37 cellular contexts compared by ENCODE assay signal in the genomic region with DNA sequence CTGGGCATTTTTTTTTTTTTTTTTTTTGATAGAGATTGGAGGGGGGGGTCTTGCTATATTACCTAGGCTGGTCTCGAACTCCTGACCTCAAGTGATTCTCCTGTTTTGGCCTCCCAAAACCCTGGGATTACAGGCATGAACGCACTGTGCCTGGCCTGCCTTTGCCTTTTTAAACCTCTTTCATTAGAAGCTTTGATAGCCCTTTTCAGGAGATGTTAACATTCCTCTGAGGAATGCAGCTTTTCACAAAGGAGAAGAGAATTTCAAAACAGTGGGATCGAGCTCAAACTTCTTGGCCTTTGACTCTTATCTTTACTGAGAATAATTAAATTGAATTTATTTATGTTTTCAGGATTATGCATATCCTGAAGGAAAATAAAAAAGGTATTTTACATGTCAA. TPM values are rescaled to one million over a fixed set of nuclear protein-coding genes. Genes with fewer than 3 reads are reported as not detected.
"Had no signal": no experiment of that assay in that cellular context is flagged by ENCODE, and none has a peak within 500 bp of the region (broad histone marks: within the 10 kb centered on the region; RNA-seq: fewer than 3 reads in every experiment).

No MANE protein-coding gene starts in this region.

- H3K4me1 Mint-ChIP-seq: activated CD4-positive, alpha-beta memory T cell treated with anti-CD3 and anti-CD28 coated beads, Interleukin-2, amount 10 ng/mL, durations not matched to agents 7 days and 5 days; activated CD4-positive, alpha-beta T cell treated with anti-CD3 and anti-CD28 coated beads for 36 hours; activated CD4-positive, alpha-beta T cell treated with anti-CD3 and anti-CD28 coated beads, Interleukin-2, amount 10 ng/mL, durations not matched to agents 24 days and 14 days; activated naive CD4-positive, alpha-beta T cell treated with anti-CD3 and anti-CD28 coated beads, Interleukin-2, amount 10 ng/mL, durations not matched to agents 7 days and 5 days; activated naive CD8-positive, alpha-beta T cell treated with anti-CD3 and anti-CD28 coated beads, Interleukin-2, amount 10 ng/mL, durations not matched to agents 7 days and 5 days; brain; T-helper 17 cell had no signal

- H3K27ac Mint-ChIP-seq: activated CD4-positive, alpha-beta memory T cell treated with anti-CD3 and anti-CD28 coated beads, Interleukin-2, amount 10 ng/mL, durations not matched to agents 7 days and 5 days; activated CD4-positive, alpha-beta T cell treated with anti-CD3 and anti-CD28 coated beads for 36 hours; activated CD4-positive, alpha-beta T cell treated with anti-CD3 and anti-CD28 coated beads, Interleukin-2, amount 10 ng/mL, durations not matched to agents 24 days and 14 days; activated naive CD4-positive, alpha-beta T cell treated with anti-CD3 and anti-CD28 coated beads, Interleukin-2, amount 10 ng/mL, durations not matched to agents 7 days and 5 days; activated naive CD4-positive, alpha-beta T cell treated with anti-CD3 and anti-CD28 coated beads, Interleukin-2, amount 50 U/mL, for 72 hours; activated naive CD8-positive, alpha-beta T cell treated with anti-CD3 and anti-CD28 coated beads, Interleukin-2, amount 10 ng/mL, durations not matched to agents 7 days and 5 days; activated T-cell treated with anti-CD3 and anti-CD28 coated beads, Interleukin-2, amount 50 U/mL, for 24 hours; activated T-cell treated with anti-CD3 and anti-CD28 coated beads, Interleukin-2, amount 50 U/mL, for 72 hours; brain; T-helper 17 cell; T-helper 2 cell treated with Interferon-gamma antibody and Interleukin-4, amounts not matched to agents 5 μg/mL and 100 μg/mL, for 36 hours had no signal

- H3K4me1 ChIP-seq: ascending aorta, breast epithelium, colonic mucosa, esophagus squamous epithelium, gastroesophageal sphincter, heart right ventricle had no signal

- H3K27me3 Mint-ChIP-seq: activated CD4-positive, alpha-beta T cell treated with anti-CD3 and anti-CD28 coated beads for 36 hours; activated T-cell treated with anti-CD3 and anti-CD28 coated beads, Interleukin-2, amount 50 U/mL, for 24 hours; brain had no signal

- ATAC-seq: activated CD4-positive, alpha-beta T cell treated with anti-CD3 and anti-CD28 coated beads for 36 hours; activated naive CD4-positive, alpha-beta T cell treated with anti-CD3 and anti-CD28 coated beads, Interleukin-2, amount 50 U/mL, for 72 hours; activated T-cell treated with anti-CD3 and anti-CD28 coated beads, Interleukin-2, amount 50 U/mL, for 72 hours; gastroesophageal sphincter; heart right ventricle; T-helper 17 cell had no signal

- H3K36me3 Mint-ChIP-seq: activated naive CD4-positive, alpha-beta T cell treated with anti-CD3 and anti-CD28 coated beads, Interleukin-2, amount 10 ng/mL, durations not matched to agents 7 days and 5 days; activated naive CD4-positive, alpha-beta T cell treated with anti-CD3 and anti-CD28 coated beads, Interleukin-2, amount 50 U/mL, for 72 hours; activated naive CD8-positive, alpha-beta T cell treated with anti-CD3 and anti-CD28 coated beads, Interleukin-2, amount 10 ng/mL, durations not matched to agents 7 days and 5 days; brain had no signal

- H3K9me3 Mint-ChIP-seq: activated CD4-positive, alpha-beta memory T cell treated with anti-CD3 and anti-CD28 coated beads, Interleukin-2, amount 10 ng/mL, durations not matched to agents 7 days and 5 days; activated CD4-positive, alpha-beta T cell treated with anti-CD3 and anti-CD28 coated beads, Interleukin-2, amount 10 ng/mL, durations not matched to agents 24 days and 14 days; activated naive CD4-positive, alpha-beta T cell treated with anti-CD3 and anti-CD28 coated beads, Interleukin-2, amount 10 ng/mL, durations not matched to agents 7 days and 5 days; activated naive CD4-positive, alpha-beta T cell treated with anti-CD3 and anti-CD28 coated beads, Interleukin-2, amount 50 U/mL, for 72 hours; activated naive CD8-positive, alpha-beta T cell treated with anti-CD3 and anti-CD28 coated beads, Interleukin-2, amount 10 ng/mL, durations not matched to agents 7 days and 5 days; activated T-cell treated with anti-CD3 and anti-CD28 coated beads, Interleukin-2, amount 50 U/mL, for 24 hours; activated T-cell treated with anti-CD3 and anti-CD28 coated beads, Interleukin-2, amount 50 U/mL, for 72 hours; T-helper 2 cell treated with Interferon-gamma antibody and Interleukin-4, amounts not matched to agents 5 μg/mL and 100 μg/mL, for 36 hours had no signal

- H3K27ac ChIP-seq: ascending aorta, breast epithelium, cardiac muscle cell, colonic mucosa, epithelial cell of prostate, esophagus squamous epithelium, gastroesophageal sphincter, heart right ventricle, WERI-Rb-1 had no signal

- H3K4me3 Mint-ChIP-seq: activated CD4-positive, alpha-beta memory T cell treated with anti-CD3 and anti-CD28 coated beads, Interleukin-2, amount 10 ng/mL, durations not matched to agents 7 days and 5 days; activated CD4-positive, alpha-beta T cell treated with anti-CD3 and anti-CD28 coated beads for 36 hours; activated CD4-positive, alpha-beta T cell treated with anti-CD3 and anti-CD28 coated beads, Interleukin-2, amount 10 ng/mL, durations not matched to agents 24 days and 14 days; activated naive CD4-positive, alpha-beta T cell treated with anti-CD3 and anti-CD28 coated beads, Interleukin-2, amount 10 ng/mL, durations not matched to agents 7 days and 5 days; activated naive CD8-positive, alpha-beta T cell treated with anti-CD3 and anti-CD28 coated beads, Interleukin-2, amount 10 ng/mL, durations not matched to agents 7 days and 5 days; activated T-cell treated with anti-CD3 and anti-CD28 coated beads, Interleukin-2, amount 50 U/mL, for 24 hours; activated T-cell treated with anti-CD3 and anti-CD28 coated beads, Interleukin-2, amount 50 U/mL, for 72 hours; brain; T-helper 17 cell; T-helper 2 cell treated with Interferon-gamma antibody and Interleukin-4, amounts not matched to agents 5 μg/mL and 100 μg/mL, for 36 hours had no signal

- H3K9me3 ChIP-seq: ascending aorta, breast epithelium, colonic mucosa, esophagus squamous epithelium, gastroesophageal sphincter, heart right ventricle had no signal

- DNase-seq: activated CD4-positive, alpha-beta memory T cell treated with anti-CD3 and anti-CD28 coated beads, Interleukin-2, amount 10 ng/mL, durations not matched to agents 7 days and 5 days; activated CD4-positive, alpha-beta T cell treated with anti-CD3 and anti-CD28 coated beads for 36 hours; activated CD4-positive, alpha-beta T cell treated with anti-CD3 and anti-CD28 coated beads, Interleukin-2, amount 10 ng/mL, durations not matched to agents 24 days and 14 days; activated CD4-positive, alpha-beta T cell treated with anti-CD3 and anti-CD28 coated beads, Interleukin-2, amount 50 U/mL, for 4 hours; activated CD4-positive, CD25-positive, alpha-beta regulatory T cell; activated CD4-positive, CD25-positive, alpha-beta regulatory T cell treated with anti-CD3 and anti-CD28 coated beads, Interleukin-2, amount 50 U/mL, for 72 hours; activated CD8-positive, alpha-beta memory T cell treated with anti-CD3 and anti-CD28 coated beads, Interleukin-2, amount 50 U/mL, for 48 hours; activated gamma-delta T cell; activated naive CD4-positive, alpha-beta T cell; activated naive CD4-positive, alpha-beta T cell treated with anti-CD3 and anti-CD28 coated beads, Interleukin-2, amount 10 ng/mL, durations not matched to agents 7 days and 5 days; activated naive CD8-positive, alpha-beta T cell treated with anti-CD3 and anti-CD28 coated beads, Interleukin-2, amount 10 ng/mL, durations not matched to agents 7 days and 5 days; activated T-cell treated with anti-CD3 and anti-CD28 coated beads for 4 hours; activated T-cell treated with anti-CD3 and anti-CD28 coated beads, Interleukin-2, amount 50 U/mL, for 24 hours; activated T-cell treated with anti-CD3 and anti-CD28 coated beads, Interleukin-2, amount 50 U/mL, for 72 hours; central memory CD4-positive, alpha-beta T cell; cerebellar nuclear complex; colonic mucosa; effector CD8-positive, alpha-beta T cell; esophagus squamous epithelium; foreskin melanocyte; heart right ventricle; T-helper 17 cell; T1000; WERI-Rb-1 had no signal

- H3K27me3 ChIP-seq: ascending aorta, breast epithelium, cardiac muscle cell, colonic mucosa, esophagus squamous epithelium, gastroesophageal sphincter had no signal

RNA-seq across cellular contexts. Expression of gene SLC26A8, which starts 31.3 kb away (rescaled TPM):
- total RNA-seq: activated CD4-positive, alpha-beta memory T cell treated with anti-CD3 and anti-CD28 coated beads, Interleukin-2, amount 10 ng/mL, durations not matched to agents 7 days and 5 days; activated CD4-positive, alpha-beta T cell treated with anti-CD3 and anti-CD28 coated beads for 36 hours; activated CD4-positive, alpha-beta T cell treated with anti-CD3 and anti-CD28 coated beads, Interleukin-2, amount 10 ng/mL, durations not matched to agents 24 days and 14 days; activated naive CD8-positive, alpha-beta T cell treated with anti-CD3 and anti-CD28 coated beads, Interleukin-2, amount 10 ng/mL, durations not matched to agents 7 days and 5 days; ascending aorta; cardiac muscle cell; dermis microvascular lymphatic vessel endothelial cell; endothelial cell of umbilical vein; fibroblast of lung; fibroblast of villous mesenchyme; gastroesophageal sphincter; glomerular endothelial cell had no signal
